1 cellular context compared by ENCODE assay signal in the genomic region with DNA sequence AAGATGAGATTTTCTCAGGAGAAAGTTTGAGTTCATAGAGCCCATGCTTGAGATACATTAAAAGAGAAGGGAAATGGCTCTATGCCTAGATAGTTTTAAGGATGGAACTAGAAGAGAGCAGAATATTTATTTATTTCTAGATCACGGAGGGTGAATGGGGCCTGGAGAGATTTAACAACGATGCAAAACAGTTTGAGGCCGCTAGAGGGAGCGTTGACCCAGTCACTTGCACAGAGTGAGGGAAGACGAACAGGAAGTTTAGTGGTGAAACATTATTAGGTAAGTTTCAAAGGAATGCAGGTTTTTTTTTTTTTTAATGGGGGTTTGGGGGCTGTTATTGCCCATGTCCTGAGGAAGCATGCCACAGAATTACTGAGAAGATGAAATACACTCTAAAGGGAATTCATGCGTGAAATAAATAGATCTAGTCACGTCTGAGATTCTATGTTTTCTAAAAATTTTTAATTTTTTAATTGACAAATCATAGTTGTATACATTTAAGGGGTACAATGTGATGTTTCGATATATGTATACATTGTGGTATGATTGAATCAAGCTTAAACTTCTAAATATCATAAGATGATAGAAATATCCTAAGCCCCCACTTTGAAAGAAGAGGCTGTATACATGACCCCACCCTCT.
TF ChIP-seq lines count a peak whose summit lies in the region.

No MANE protein-coding gene starts in this region.

TF ChIP-seq in GM23338, 12 proteins besides CTCF, POLR2A, EP300 and RAD21 (continued from another document):
- TF ChIP-seq CREB1 (CRISPR knock-in tag; IDR thresholded peaks at IDR 0.05; ENCODE audit: low read depth) (no peak), EZH2 (IDR thresholded peaks at IDR 0.05; ENCODE audit: low read depth, unreplicated experiment) (no peak), REST (IDR thresholded peaks at IDR 0.05; ENCODE audit: unreplicated experiment) (no peak), JUNB (IDR thresholded peaks at IDR 0.05; ENCODE audit: unreplicated experiment) (no peak), ZNF331 (CRISPR knock-in tag; IDR thresholded peaks at IDR 0.05; ENCODE audit: low read depth) (no peak), EZH2phosphoT487 (IDR thresholded peaks at IDR 0.05; ENCODE audit: unreplicated experiment) (no peak), STAT1 (IDR thresholded peaks at IDR 0.05; ENCODE audit: unreplicated experiment) (no peak), POLR2AphosphoS5 (IDR thresholded peaks at IDR 0.05; ENCODE audit: low read depth) (no peak)
- TF ChIP-seq, protein P1, sequence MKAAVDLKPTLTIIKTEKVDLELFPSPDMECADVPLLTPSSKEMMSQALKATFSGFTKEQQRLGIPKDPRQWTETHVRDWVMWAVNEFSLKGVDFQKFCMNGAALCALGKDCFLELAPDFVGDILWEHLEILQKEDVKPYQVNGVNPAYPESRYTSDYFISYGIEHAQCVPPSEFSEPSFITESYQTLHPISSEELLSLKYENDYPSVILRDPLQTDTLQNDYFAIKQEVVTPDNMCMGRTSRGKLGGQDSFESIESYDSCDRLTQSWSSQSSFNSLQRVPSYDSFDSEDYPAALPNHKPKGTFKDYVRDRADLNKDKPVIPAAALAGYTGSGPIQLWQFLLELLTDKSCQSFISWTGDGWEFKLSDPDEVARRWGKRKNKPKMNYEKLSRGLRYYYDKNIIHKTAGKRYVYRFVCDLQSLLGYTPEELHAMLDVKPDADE (IDR thresholded peaks at IDR 0.05) = no peak
- TF ChIP-seq, protein P2, sequence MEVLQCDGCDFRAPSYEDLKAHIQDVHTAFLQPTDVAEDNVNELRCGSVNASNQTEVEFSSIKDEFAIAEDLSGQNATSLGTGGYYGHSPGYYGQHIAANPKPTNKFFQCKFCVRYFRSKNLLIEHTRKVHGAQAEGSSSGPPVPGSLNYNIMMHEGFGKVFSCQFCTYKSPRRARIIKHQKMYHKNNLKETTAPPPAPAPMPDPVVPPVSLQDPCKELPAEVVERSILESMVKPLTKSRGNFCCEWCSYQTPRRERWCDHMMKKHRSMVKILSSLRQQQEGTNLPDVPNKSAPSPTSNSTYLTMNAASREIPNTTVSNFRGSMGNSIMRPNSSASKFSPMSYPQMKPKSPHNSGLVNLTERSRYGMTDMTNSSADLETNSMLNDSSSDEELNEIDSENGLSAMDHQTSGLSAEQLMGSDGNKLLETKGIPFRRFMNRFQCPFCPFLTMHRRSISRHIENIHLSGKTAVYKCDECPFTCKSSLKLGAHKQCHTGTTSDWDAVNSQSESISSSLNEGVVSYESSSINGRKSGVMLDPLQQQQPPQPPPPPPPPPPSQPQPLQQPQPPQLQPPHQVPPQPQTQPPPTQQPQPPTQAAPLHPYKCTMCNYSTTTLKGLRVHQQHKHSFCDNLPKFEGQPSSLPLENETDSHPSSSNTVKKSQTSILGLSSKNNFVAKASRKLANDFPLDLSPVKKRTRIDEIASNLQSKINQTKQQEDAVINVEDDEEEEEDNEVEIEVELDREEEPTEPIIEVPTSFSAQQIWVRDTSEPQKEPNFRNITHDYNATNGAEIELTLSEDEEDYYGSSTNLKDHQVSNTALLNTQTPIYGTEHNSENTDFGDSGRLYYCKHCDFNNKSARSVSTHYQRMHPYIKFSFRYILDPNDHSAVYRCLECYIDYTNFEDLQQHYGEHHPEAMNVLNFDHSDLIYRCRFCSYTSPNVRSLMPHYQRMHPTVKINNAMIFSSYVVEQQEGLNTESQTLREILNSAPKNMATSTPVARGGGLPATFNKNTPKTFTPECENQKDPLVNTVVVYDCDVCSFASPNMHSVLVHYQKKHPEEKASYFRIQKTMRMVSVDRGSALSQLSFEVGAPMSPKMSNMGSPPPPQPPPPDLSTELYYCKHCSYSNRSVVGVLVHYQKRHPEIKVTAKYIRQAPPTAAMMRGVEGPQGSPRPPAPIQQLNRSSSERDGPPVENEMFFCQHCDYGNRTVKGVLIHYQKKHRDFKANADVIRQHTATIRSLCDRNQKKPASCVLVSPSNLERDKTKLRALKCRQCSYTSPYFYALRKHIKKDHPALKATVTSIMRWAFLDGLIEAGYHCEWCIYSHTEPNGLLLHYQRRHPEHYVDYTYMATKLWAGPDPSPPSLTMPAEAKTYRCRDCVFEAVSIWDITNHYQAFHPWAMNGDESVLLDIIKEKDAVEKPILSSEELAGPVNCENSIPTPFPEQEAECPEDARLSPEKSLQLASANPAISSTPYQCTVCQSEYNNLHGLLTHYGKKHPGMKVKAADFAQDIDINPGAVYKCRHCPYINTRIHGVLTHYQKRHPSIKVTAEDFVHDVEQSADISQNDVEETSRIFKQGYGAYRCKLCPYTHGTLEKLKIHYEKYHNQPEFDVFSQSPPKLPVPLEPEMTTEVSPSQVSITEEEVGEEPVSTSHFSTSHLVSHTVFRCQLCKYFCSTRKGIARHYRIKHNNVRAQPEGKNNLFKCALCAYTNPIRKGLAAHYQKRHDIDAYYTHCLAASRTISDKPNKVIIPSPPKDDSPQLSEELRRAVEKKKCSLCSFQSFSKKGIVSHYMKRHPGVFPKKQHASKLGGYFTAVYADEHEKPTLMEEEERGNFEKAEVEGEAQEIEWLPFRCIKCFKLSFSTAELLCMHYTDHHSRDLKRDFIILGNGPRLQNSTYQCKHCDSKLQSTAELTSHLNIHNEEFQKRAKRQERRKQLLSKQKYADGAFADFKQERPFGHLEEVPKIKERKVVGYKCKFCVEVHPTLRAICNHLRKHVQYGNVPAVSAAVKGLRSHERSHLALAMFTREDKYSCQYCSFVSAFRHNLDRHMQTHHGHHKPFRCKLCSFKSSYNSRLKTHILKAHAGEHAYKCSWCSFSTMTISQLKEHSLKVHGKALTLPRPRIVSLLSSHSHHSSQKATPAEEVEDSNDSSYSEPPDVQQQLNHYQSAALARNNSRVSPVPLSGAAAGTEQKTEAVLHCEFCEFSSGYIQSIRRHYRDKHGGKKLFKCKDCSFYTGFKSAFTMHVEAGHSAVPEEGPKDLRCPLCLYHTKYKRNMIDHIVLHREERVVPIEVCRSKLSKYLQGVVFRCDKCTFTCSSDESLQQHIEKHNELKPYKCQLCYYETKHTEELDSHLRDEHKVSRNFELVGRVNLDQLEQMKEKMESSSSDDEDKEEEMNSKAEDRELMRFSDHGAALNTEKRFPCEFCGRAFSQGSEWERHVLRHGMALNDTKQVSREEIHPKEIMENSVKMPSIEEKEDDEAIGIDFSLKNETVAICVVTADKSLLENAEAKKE (CRISPR knock-in tag; IDR thresholded peaks at IDR 0.05) = no peak
